In the genomic region with DNA sequence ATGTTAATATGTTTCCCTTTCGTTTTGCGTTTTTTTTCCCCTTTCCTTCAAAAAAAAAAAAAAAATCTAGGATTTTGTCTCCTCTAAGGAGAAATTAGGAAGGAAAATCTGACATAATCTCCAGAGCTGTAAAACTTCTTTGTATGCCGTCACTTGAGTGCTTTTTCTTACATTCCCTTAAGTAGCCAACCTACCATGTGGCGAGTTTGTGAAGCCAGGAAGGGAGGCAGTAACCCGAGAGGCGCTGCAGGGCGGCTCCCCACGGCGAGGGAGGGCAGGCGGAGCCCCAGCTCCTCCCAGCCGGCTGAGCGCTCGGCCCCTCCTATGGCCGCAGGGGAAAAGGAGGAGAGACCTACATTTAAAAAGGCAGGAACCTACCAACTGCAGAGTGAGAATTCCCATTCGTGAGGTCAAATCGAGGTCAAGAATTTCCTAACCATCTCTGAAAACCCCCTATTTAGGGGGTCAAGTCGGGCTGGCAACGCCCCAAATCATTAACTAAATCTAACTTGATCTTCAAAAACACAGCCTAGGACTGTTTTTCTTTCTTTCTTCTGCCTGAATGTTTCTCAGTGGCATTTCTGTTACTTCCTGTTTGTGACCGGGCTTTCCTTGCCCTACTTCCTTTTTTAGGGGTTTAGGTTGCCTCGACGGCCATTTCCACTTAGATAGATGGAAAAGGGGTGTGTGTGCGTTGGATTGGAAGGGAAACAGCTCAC, we compare ENCODE assay signal across 8 cellular contexts.
DNase-seq lines count a peak whose midpoint lies in the region; ATAC-seq and TF ChIP-seq lines count a peak whose summit lies in the region.

No MANE protein-coding gene starts in this region.

- H3K79me2 ChIP-seq in trophoblast cell (ENCODE audit: control insufficient read depth, insufficient read depth, low read length, poor library complexity) = no peaks in the 10 kb centered on the region

- H3K27ac ChIP-seq in adipose tissue (ENCODE audit: low read depth, low read length) (peak overlapping the region; percentile 51), cardiac muscle cell (peak overlapping the region; percentile 15), trophoblast cell (ENCODE audit: low read depth, low read length) (peak overlapping the region; percentile 22), upper lobe of left lung (peak overlapping the region; percentile 83 to 89 (median 86))

- TF ChIP-seq CTCF in GM12864 (IDR thresholded peaks at IDR 0.05; ENCODE audit: low read depth, low read length, missing control alignments) (no peak), cardiac muscle cell (IDR thresholded peaks at IDR 0.05; ENCODE audit: low read depth, low read length) (no peak), upper lobe of left lung (IDR thresholded peaks at IDR 0.05) (peak in 2 of 6 experiments; percentile 15 to 16)

- peaks cover 6% of the 10 kb centered on the region for H3K79me1 ChIP-seq in trophoblast cell (ENCODE audit: low read length)

- H3K4me3 ChIP-seq in GM12864 (ENCODE audit: low read depth, low read length) (peak overlapping the region; percentile 41), cardiac muscle cell (no peak overlapping the region), trophoblast cell (ENCODE audit: low read depth, low read length) (no peak overlapping the region), upper lobe of left lung (peak overlapping the region in 3 of 4 donors; percentile 24 to 43 (median 43))

- 1 to 2% (median 1%) methylated on average over 21 to 22 of the region's 22 CpGs for WGBS in adipose tissue, 3 donors
- WGBS in trophoblast cell (ENCODE audit: extremely low coverage, insufficient coverage, insufficient read length) = no CpG with 5 or more reads among the region's 22 CpGs
- 1 to 3% methylated on average over 17 to 22 of the region's 22 CpGs for WGBS in upper lobe of left lung, 2 donors

- ATAC-seq in HG02610 (IDR thresholded peaks at IDR 0.05; ENCODE audit: unreplicated experiment) (peak; percentile 92), upper lobe of left lung (ENCODE audit: low FRiP score in 2 of 2) (peak; percentile 97)

- H2AFZ ChIP-seq in trophoblast cell (ENCODE audit: insufficient read depth, low read length, poor library complexity) = no peak overlapping the region

- H3K27me3 ChIP-seq in cardiac muscle cell (no peaks in the 10 kb centered on the region), trophoblast cell (ENCODE audit: insufficient read depth, low read length) (no peaks in the 10 kb centered on the region), upper lobe of left lung (no peaks in the 10 kb centered on the region)

- no peak overlapping the region for H3K14ac ChIP-seq in trophoblast cell (ENCODE audit: low read length)

- no peak overlapping the region for H2BK5ac ChIP-seq in trophoblast cell (ENCODE audit: low read depth, low read length, poor library complexity)

- H2AK5ac ChIP-seq in trophoblast cell (ENCODE audit: low read length) = no peak overlapping the region

- DNase-seq in GM12864 (ENCODE audit: low read depth) (peak; percentile 74), NCI-H1048 (lab: John Stamatoyannopoulos, UW) (peak; percentile 77), SKM-1 treated with dmso at 0.1 percent for 144 hours (lab: John Stamatoyannopoulos, UW; ENCODE audit: unreplicated experiment) (peak; percentile 95), cardiac muscle cell (ENCODE audit: low read depth in 1 of 2, low spot score in 1 of 2) (peak; percentile 89 to 99), trophoblast cell (peak; percentile 87 to 91), upper lobe of left lung (peak; percentile 94)

- no peak overlapping the region for H3K23ac ChIP-seq in trophoblast cell (ENCODE audit: low read length)

- H2BK120ac ChIP-seq in trophoblast cell (ENCODE audit: insufficient read depth, low read length, poor library complexity) = no peak overlapping the region

- H3K4me2 ChIP-seq in trophoblast cell (ENCODE audit: low read length) = peak overlapping the region; percentile 30

- H3K9ac ChIP-seq in trophoblast cell (ENCODE audit: low read length) = no peak overlapping the region

- no peak overlapping the region for H3K4ac ChIP-seq in trophoblast cell (ENCODE audit: low read depth, low read length)

- no peak overlapping the region for H4K8ac ChIP-seq in trophoblast cell (ENCODE audit: low read depth, low read length)

- H3K9me3 ChIP-seq in cardiac muscle cell (ENCODE audit: low read depth) (no peaks in the 10 kb centered on the region), trophoblast cell (ENCODE audit: insufficient read depth, low read depth, low read length) (no peaks in the 10 kb centered on the region), upper lobe of left lung (no peaks in the 10 kb centered on the region)

- peak in 1 of 4 donors; percentile 62 for TF ChIP-seq POLR2A in upper lobe of left lung (IDR thresholded peaks at IDR 0.05)

- H3K36me3 ChIP-seq in cardiac muscle cell = no peaks in the 10 kb centered on the region
- no peaks in the 10 kb centered on the region for H3K36me3 ChIP-seq in trophoblast cell (ENCODE audit: control insufficient read depth in 1 of 2, insufficient read depth in 2 of 2, low read length in 2 of 2)
- H3K36me3 ChIP-seq in upper lobe of left lung = no peaks in the 10 kb centered on the region

- H4K91ac ChIP-seq in trophoblast cell (ENCODE audit: low read depth, low read length) = peak overlapping the region; percentile 42

- H3K4me1 ChIP-seq in cardiac muscle cell (ENCODE audit: low read depth) = peaks cover 4% of the 10 kb centered on the region
- H3K4me1 ChIP-seq in trophoblast cell (ENCODE audit: control insufficient read depth in 1 of 2, insufficient read depth in 2 of 2, low read length in 2 of 2) = peaks cover 0 to 4% of the 10 kb centered on the region in 2 experiments
- H3K4me1 ChIP-seq in upper lobe of left lung = peaks cover 17 to 22% (median 21%) of the 10 kb centered on the region in 4 donors

- peak in 1 of 4 donors; percentile 6 for TF ChIP-seq EP300 in upper lobe of left lung (IDR thresholded peaks at IDR 0.05)

- H4K12ac ChIP-seq in trophoblast cell (ENCODE audit: low read depth, low read length) = no peak overlapping the region

- H2BK12ac ChIP-seq in trophoblast cell (ENCODE audit: low read length) = no peak overlapping the region

- H3K18ac ChIP-seq in trophoblast cell (ENCODE audit: low read length) = no peak overlapping the region

Comparison
In these comparisons a context has a peak if more than half of its experiments do, and no peak if none do; other contexts are left out.
1. H3K4me3 ChIP-seq: peak in GM12864 (single experiment) and upper lobe of left lung (3 of 4); none in cardiac muscle cell (single experiment) and trophoblast cell (single experiment).
2. H3K27ac ChIP-seq: peak in every context shown above with its lines; median percentile 86 in upper lobe of left lung; 51 in adipose tissue; 22 in trophoblast cell; 15 in cardiac muscle cell.
3. Peak in every context shown above with its lines, with median percentiles within 50 percentile points of each other: DNase-seq.